Comparison of ENCODE assay signal across 1 cellular context in genomic region chr9:93024986-93025630, GRCh38.
TF ChIP-seq lines count a peak whose summit lies in the region.

No MANE protein-coding gene starts in this region.

TF ChIP-seq in H1, 55 proteins besides CTCF, POLR2A, EP300 and RAD21:
- no peak for TF ChIP-seq KDM1A (IDR thresholded peaks at IDR 0.05; ENCODE audit: borderline replicate concordance, low read length)
- TF ChIP-seq RNF2 (IDR thresholded peaks at IDR 0.05; ENCODE audit: borderline replicate concordance, low read depth, low read length, missing control alignments, poor library complexity, severe bottlenecking), result no peak
